In genomic region chr15:28694006-28694751, GRCh38 we compare ENCODE assay signal across 4 cellular contexts. TPM values are rescaled to one million over a fixed set of nuclear protein-coding genes. Genes with fewer than 3 reads are reported as not detected.
"Had no signal": no experiment of that assay in that cellular context is flagged by ENCODE, and none has a peak within 500 bp of the region (broad histone marks: within the 10 kb centered on the region; RNA-seq: fewer than 3 reads in every experiment).

No MANE protein-coding gene starts in this region.

RNA-seq across cellular contexts. Expression of gene GOLGA8M, which starts 18.0 kb away (rescaled TPM):
- total RNA-seq: NCI-H460, RPMI7951 had no signal
- polyA plus RNA-seq: cardiac muscle cell, SK-N-SH had no signal
